In genomic region chr4:986428-986948, GRCh38 we compare ENCODE assay signal across 6 cellular contexts. TPM values are rescaled to one million over a fixed set of nuclear protein-coding genes. Genes with fewer than 3 reads are reported as not detected.
A peak's percentile ranks its signal among the peaks of the same experiment; 100 is the strongest.
DNase-seq lines count a peak whose midpoint lies in the region; ATAC-seq and TF ChIP-seq lines count a peak whose summit lies in the region.

No MANE protein-coding gene starts in this region.

- peaks cover 11 to 29% of the 10 kb centered on the region in 2 donors for H3K4me1 ChIP-seq in adrenal gland (replicated peaks in 1 of 2)
- peaks cover 22% of the 10 kb centered on the region for H3K4me1 ChIP-seq in mucosa of stomach (ENCODE audit: control insufficient read depth, insufficient read depth, low read length)

- H3K36me3 ChIP-seq in adrenal gland (replicated peaks in 1 of 2) (peaks cover 0 to 7% of the 10 kb centered on the region in 2 donors), mucosa of stomach (ENCODE audit: control insufficient read depth, insufficient read depth, low read length) (no peaks in the 10 kb centered on the region)

- no peaks in the 10 kb centered on the region for H3K9me3 ChIP-seq in adrenal gland (replicated peaks in 1 of 3)
- no peaks in the 10 kb centered on the region for H3K9me3 ChIP-seq in mucosa of stomach (ENCODE audit: control insufficient read depth, low read length)

- intact Hi-C loops in Right ventricle myocardium inferior (cut with DNase I) (loop anchor here (5.0 to 10.0 kb wide), 2 partner anchors 52 to 244 kb away; partner anchors contain the start of genes GAK and TMEM175), cardiac septum (cut with DNase I) (loop anchor here (2.0 to 5.0 kb wide), 2 partner anchors 54 to 244 kb away; partner anchors contain the start of genes GAK and TMEM175), adrenal gland (cut with DNase I) (no loop called here), posterior cingulate gyrus (cut with DNase I) (loop anchor here (10.0 kb wide), 1 partner anchor 242 kb away; no protein-coding TSS in a partner anchor)

- H3K9ac ChIP-seq in mucosa of stomach (ENCODE audit: low read length), result peak overlapping the region; percentile 60

- peak overlapping the region; percentile 38 to 88 (median 63) for H3K27ac ChIP-seq in adrenal gland

- ATAC-seq in Right ventricle myocardium inferior, result peak; percentile 4

- DNase-seq in Right ventricle myocardium inferior (ENCODE audit: missing footprints), result peak; percentile 35
- no peak for DNase-seq in cardiac septum (ENCODE audit: low spot score)
- no peak for DNase-seq in adrenal gland
- no peak for DNase-seq in central memory CD4-positive, alpha-beta T cell
- DNase-seq in posterior cingulate gyrus, result no peak

- H3K4me3 ChIP-seq in adrenal gland (peak overlapping the region; percentile 1 to 92 (median 37)), mucosa of stomach (ENCODE audit: low read length) (peak overlapping the region; percentile 23)

- TF ChIP-seq CTCF in adrenal gland (IDR thresholded peaks at IDR 0.05), result no peak

- peak in 1 of 2 donors; percentile 42 for TF ChIP-seq POLR2A in adrenal gland (IDR thresholded peaks at IDR 0.05)

- H3K27me3 ChIP-seq in adrenal gland (no peaks in the 10 kb centered on the region), mucosa of stomach (ENCODE audit: control insufficient read depth, insufficient read depth, low read length) (no peaks in the 10 kb centered on the region)

- 2 to 5% (median 2%) methylated on average over 10 to 20 of the region's 20 CpGs for WGBS in adrenal gland, 4 donors

RNA-seq across cellular contexts. Expression of gene IDUA, which starts 0.4 kb away (rescaled TPM):
- 8.6 TPM for total RNA-seq in Right ventricle myocardium inferior
- total RNA-seq in cardiac septum, result 12.9 TPM
- total RNA-seq in adrenal gland, result 10 to 100 TPM; 16.7 to 78.4 (median 31.2) TPM
- 100 to 1,000 TPM in 1 of 3 donors, 10 to 100 TPM in 1, 1 to 10 TPM in 1; 1.6 to 109 (median 90.6) TPM for polyA plus RNA-seq in adrenal gland

RNA-seq across cellular contexts. Expression of gene SLC26A1, which starts 6.7 kb away (rescaled TPM):
- total RNA-seq in Right ventricle myocardium inferior (not detected), cardiac septum (0.22 TPM), adrenal gland (10 to 100 TPM in 1 of 8 donors, 1 to 10 TPM in 5, under 1 TPM in 2; 0.85 to 55.0 (median 3.1) TPM)
- polyA plus RNA-seq in adrenal gland, result 10 to 100 TPM in 1 of 3 donors, 1 to 10 TPM in 2; 2.5 to 11.6 (median 3.7) TPM

RNA-seq across cellular contexts. Expression of gene DGKQ, which starts 13.1 kb away (rescaled TPM):
- total RNA-seq in Right ventricle myocardium inferior (3.8 TPM), cardiac septum (5.2 TPM), adrenal gland (10 to 100 TPM in 6 of 8 donors, 1 to 10 TPM in 2; 8.1 to 16.5 (median 13.2) TPM)
- polyA plus RNA-seq in adrenal gland, result 10 to 100 TPM in 2 of 3 donors, under 1 TPM in 1; 0.55 to 13.8 (median 11.8) TPM

RNA-seq across cellular contexts. Expression of gene FGFRL1, which starts 24.9 kb away (rescaled TPM):
- total RNA-seq in Right ventricle myocardium inferior, result 21.0 TPM
- 28.1 TPM for total RNA-seq in cardiac septum
- total RNA-seq in adrenal gland, result 100 to 1,000 TPM in 3 of 8 donors, 10 to 100 TPM in 5; 45.9 to 274 (median 85.1) TPM
- 10 to 100 TPM; 24.4 to 75.5 (median 25.3) TPM for polyA plus RNA-seq in adrenal gland

RNA-seq across cellular contexts. Expression of gene TMEM175, which starts 54.2 kb away (rescaled TPM):
- total RNA-seq in Right ventricle myocardium inferior (17.4 TPM), cardiac septum (22.7 TPM), adrenal gland (10 to 100 TPM; 30.5 to 70.4 (median 47.9) TPM)
- 100 to 1,000 TPM in 2 of 3 donors, 10 to 100 TPM in 1; 22.4 to 142 (median 113) TPM for polyA plus RNA-seq in adrenal gland

Comparison
In these comparisons a context has a peak if more than half of its experiments do, and no peak if none do; other contexts are left out.
1. intact Hi-C loops: an anchor here in Right ventricle myocardium inferior (5.0 to 10.0 kb wide), cardiac septum (2.0 to 5.0 kb wide) and posterior cingulate gyrus (10.0 kb wide); none called in adrenal gland.